In the genomic region with DNA sequence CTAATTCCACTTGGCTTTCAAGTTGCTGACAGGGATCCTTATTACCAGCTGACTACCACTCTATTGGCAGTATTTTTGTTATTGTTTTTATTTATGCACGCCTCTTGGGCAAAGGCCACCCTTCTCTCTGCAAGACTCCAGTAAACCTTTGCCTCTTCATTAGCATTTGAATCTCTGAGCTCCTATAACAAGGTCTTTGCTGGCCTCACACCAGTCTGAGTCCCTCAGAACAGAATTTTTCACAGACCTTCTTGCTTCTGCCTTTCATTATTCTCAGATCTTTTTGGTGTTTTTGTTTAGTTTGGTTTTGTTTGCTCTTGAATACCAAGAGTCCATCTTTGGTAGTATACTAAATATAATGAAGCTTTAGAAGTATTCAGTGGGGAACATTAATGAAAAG, we compare ENCODE assay signal across 27 cellular contexts.
"Had no signal": no experiment of that assay in that cellular context is flagged by ENCODE, and none has a peak within 500 bp of the region (broad histone marks: within the 10 kb centered on the region; RNA-seq: fewer than 3 reads in every experiment).

No MANE protein-coding gene starts in this region.

- H3K27ac Mint-ChIP-seq: activated CD4-positive, alpha-beta memory T cell treated with anti-CD3 and anti-CD28 coated beads, Interleukin-2, amount 10 ng/mL, durations not matched to agents 7 days and 5 days; activated CD4-positive, alpha-beta T cell treated with anti-CD3 and anti-CD28 coated beads, Interleukin-2, amount 10 ng/mL, durations not matched to agents 7 days and 5 days; activated T-helper 17 cell treated with anti-CD3 and anti-CD28 coated beads, Interleukin-2, amount 50 U/mL, for 72 hours; naive thymus-derived CD8-positive, alpha-beta T cell; stimulated activated effector memory CD8-positive, alpha-beta T cell treated with anti-CD3 and anti-CD28 coated beads, Interleukin-12 subunit alpha, Interleukin-12 subunit beta, amount 100 ng/mL, for 72 hours; stimulated activated naive CD8-positive, alpha-beta T cell treated with anti-CD3 and anti-CD28 coated beads, Interleukin-15, Interleukin-2, amounts not matched to agents 100 ng/mL and 50 ng/mL, for 24 hours; T-helper 17 cell had no signal

- DNase-seq: activated CD4-positive, alpha-beta memory T cell treated with anti-CD3 and anti-CD28 coated beads, Interleukin-2, amount 10 ng/mL, durations not matched to agents 7 days and 5 days; activated CD4-positive, alpha-beta T cell treated with anti-CD3 and anti-CD28 coated beads for 1 hour; activated CD4-positive, alpha-beta T cell treated with anti-CD3 and anti-CD28 coated beads, Interleukin-2, amount 10 ng/mL, durations not matched to agents 7 days and 5 days; activated gamma-delta T cell treated with Interleukin-2 at 50 U/mL for 16 hours; activated naive CD4-positive, alpha-beta T cell treated with anti-CD3 and anti-CD28 coated beads, Interleukin-2, amount 50 U/mL, for 16 hours; activated T-cell treated with anti-CD3 and anti-CD28 coated beads, Interleukin-2, amount 50 U/mL, for 4 hours; amniotic stem cell; dermis blood vessel endothelial cell; effector memory CD4-positive, alpha-beta T cell; head of caudate nucleus; hippocampal formation; naive thymus-derived CD8-positive, alpha-beta T cell; pancreas; psoas muscle; sigmoid colon; small intestine; stimulated activated CD4-positive, alpha-beta T cell treated with anti-CD3 and anti-CD28 coated beads, Interleukin-4, amount 100 ng/mL, for 24 hours; T-helper 17 cell; T1000; trophoblast cell had no signal

- H3K4me3 ChIP-seq: breast epithelium, gastroesophageal sphincter, pancreas, psoas muscle, sigmoid colon, thoracic aorta had no signal

- H3K4me1 ChIP-seq: breast epithelium, gastroesophageal sphincter, pancreas, psoas muscle had no signal

- H3K9me3 Mint-ChIP-seq: activated CD4-positive, alpha-beta memory T cell treated with anti-CD3 and anti-CD28 coated beads, Interleukin-2, amount 10 ng/mL, durations not matched to agents 7 days and 5 days; activated CD4-positive, alpha-beta T cell treated with anti-CD3 and anti-CD28 coated beads, Interleukin-2, amount 10 ng/mL, durations not matched to agents 7 days and 5 days; activated T-helper 17 cell treated with anti-CD3 and anti-CD28 coated beads, Interleukin-2, amount 50 U/mL, for 72 hours had no signal

- H3K27ac ChIP-seq: breast epithelium, gastroesophageal sphincter, pancreas, psoas muscle, sigmoid colon, thoracic aorta had no signal

- H3K4me3 Mint-ChIP-seq: activated CD4-positive, alpha-beta memory T cell treated with anti-CD3 and anti-CD28 coated beads, Interleukin-2, amount 10 ng/mL, durations not matched to agents 7 days and 5 days; activated CD4-positive, alpha-beta T cell treated with anti-CD3 and anti-CD28 coated beads, Interleukin-2, amount 10 ng/mL, durations not matched to agents 7 days and 5 days; activated T-cell treated with anti-CD3 and anti-CD28 coated beads, Interleukin-2, amount 50 U/mL, for 4 hours; activated T-helper 17 cell treated with anti-CD3 and anti-CD28 coated beads, Interleukin-2, amount 50 U/mL, for 72 hours; central memory CD8-positive, alpha-beta T cell; naive thymus-derived CD8-positive, alpha-beta T cell; stimulated activated effector memory CD8-positive, alpha-beta T cell treated with anti-CD3 and anti-CD28 coated beads, Interleukin-12 subunit alpha, Interleukin-12 subunit beta, amount 100 ng/mL, for 72 hours; stimulated activated naive CD8-positive, alpha-beta T cell treated with anti-CD3 and anti-CD28 coated beads, Interleukin-15, Interleukin-2, amounts not matched to agents 100 ng/mL and 50 ng/mL, for 24 hours; T-helper 17 cell had no signal

- H3K4me1 Mint-ChIP-seq: activated CD4-positive, alpha-beta memory T cell treated with anti-CD3 and anti-CD28 coated beads, Interleukin-2, amount 10 ng/mL, durations not matched to agents 7 days and 5 days; activated CD4-positive, alpha-beta T cell treated with anti-CD3 and anti-CD28 coated beads, Interleukin-2, amount 10 ng/mL, durations not matched to agents 7 days and 5 days; activated T-helper 17 cell treated with anti-CD3 and anti-CD28 coated beads, Interleukin-2, amount 50 U/mL, for 72 hours; central memory CD8-positive, alpha-beta T cell; naive thymus-derived CD8-positive, alpha-beta T cell; stimulated activated effector memory CD8-positive, alpha-beta T cell treated with anti-CD3 and anti-CD28 coated beads, Interleukin-12 subunit alpha, Interleukin-12 subunit beta, amount 100 ng/mL, for 72 hours; T-helper 17 cell had no signal

- H3K36me3 ChIP-seq: breast epithelium, gastroesophageal sphincter, pancreas, sigmoid colon, thoracic aorta had no signal

- H3K36me3 Mint-ChIP-seq: naive thymus-derived CD8-positive, alpha-beta T cell; stimulated activated effector memory CD8-positive, alpha-beta T cell treated with anti-CD3 and anti-CD28 coated beads, Interleukin-12 subunit alpha, Interleukin-12 subunit beta, amount 100 ng/mL, for 72 hours had no signal

- H3K27me3 Mint-ChIP-seq: activated CD4-positive, alpha-beta memory T cell treated with anti-CD3 and anti-CD28 coated beads, Interleukin-2, amount 10 ng/mL, durations not matched to agents 7 days and 5 days; activated CD4-positive, alpha-beta T cell treated with anti-CD3 and anti-CD28 coated beads, Interleukin-2, amount 10 ng/mL, durations not matched to agents 7 days and 5 days; activated T-helper 17 cell treated with anti-CD3 and anti-CD28 coated beads, Interleukin-2, amount 50 U/mL, for 72 hours; central memory CD8-positive, alpha-beta T cell had no signal

- H3K27me3 ChIP-seq: breast epithelium, gastroesophageal sphincter, pancreas, sigmoid colon had no signal

- ATAC-seq: activated T-cell treated with anti-CD3 and anti-CD28 coated beads, Interleukin-2, amount 50 U/mL, for 4 hours; activated T-helper 17 cell treated with anti-CD3 and anti-CD28 coated beads, Interleukin-2, amount 50 U/mL, for 72 hours; gastroesophageal sphincter; naive thymus-derived CD8-positive, alpha-beta T cell; pancreas; psoas muscle; stimulated activated effector memory CD8-positive, alpha-beta T cell treated with anti-CD3 and anti-CD28 coated beads, Interleukin-12 subunit alpha, Interleukin-12 subunit beta, amount 100 ng/mL, for 72 hours; T-helper 17 cell had no signal
